ENCODE assay signal across 31 cellular contexts in genomic region chr14:62673014-62673727, GRCh38.
"Had no signal": no experiment of that assay in that cellular context is flagged by ENCODE, and none has a peak within 500 bp of the region (broad histone marks: within the 10 kb centered on the region; RNA-seq: fewer than 3 reads in every experiment).

No MANE protein-coding gene starts in this region.

- H3K9me3 ChIP-seq: gastrocnemius medialis, left lung, mucosa of descending colon, right atrium auricular region, suprapubic skin, transverse colon, vagina had no signal

- H3K4me2 ChIP-seq: neural progenitor cell, smooth muscle cell had no signal

- H3K27me3 Mint-ChIP-seq: dendritic cell treated with granulocyte-macrophage colony-stimulating factor and Interleukin-4, amounts not matched to agents 40 ng/mL and 50 ng/mL, for 4 days; naive B cell; natural killer cell treated with Interleukin-12 subunit alpha and Interleukin-12 subunit beta and Interleukin-15 and Interleukin-18, amount 100 ng/mL, for 72 hours; stimulated activated naive CD8-positive, alpha-beta T cell treated with anti-CD3 and anti-CD28 coated beads, Interleukin-15, amount 100 ng/mL, for 72 hours had no signal

- H3K9ac ChIP-seq: neural progenitor cell, parathyroid adenoma had no signal

- H3K36me3 ChIP-seq: gastrocnemius medialis, left lung, neural progenitor cell, right atrium auricular region, suprapubic skin, transverse colon, vagina had no signal

- ATAC-seq: esophagus mucosa; gastrocnemius medialis; left cardiac atrium; left lung; mucosa of descending colon; natural killer cell treated with Interleukin-12 subunit alpha and Interleukin-12 subunit beta and Interleukin-15 and Interleukin-18, amount 100 ng/mL, for 72 hours; sciatic nerve; stimulated activated naive CD8-positive, alpha-beta T cell treated with anti-CD3 and anti-CD28 coated beads, Interleukin-15, amount 100 ng/mL, for 72 hours had no signal

- H3K27me3 ChIP-seq: gastrocnemius medialis, left lung, neural progenitor cell, right atrium auricular region, suprapubic skin, transverse colon, vagina had no signal

- H3K27ac ChIP-seq: epithelial cell of prostate, gastrocnemius medialis, left lung, neural progenitor cell, parathyroid adenoma, right atrium auricular region, suprapubic skin, transverse colon, vagina had no signal

- H3K9me3 Mint-ChIP-seq: endodermal cell, mesothelial cell of epicardium, neural progenitor cell had no signal

- H3K79me2 ChIP-seq: parathyroid adenoma had no signal

- H3K27ac Mint-ChIP-seq: dendritic cell treated with granulocyte-macrophage colony-stimulating factor and Interleukin-4, amounts not matched to agents 40 ng/mL and 50 ng/mL, for 4 days; endodermal cell; mesothelial cell of epicardium; naive B cell; natural killer cell treated with Interleukin-12 subunit alpha and Interleukin-12 subunit beta and Interleukin-15 and Interleukin-18, amount 100 ng/mL, for 72 hours; neural progenitor cell; progenitor cell of endocrine pancreas; stimulated activated naive CD8-positive, alpha-beta T cell treated with anti-CD3 and anti-CD28 coated beads, Interleukin-15, amount 100 ng/mL, for 72 hours had no signal

- DNase-seq: effector CD8-positive, alpha-beta T cell; endodermal cell; foreskin fibroblast; gastrocnemius medialis; head of caudate nucleus; hippocampal formation; left cardiac atrium; left lung; mesenchymal stem cell; mucosa of descending colon; naive B cell; stimulated activated CD4-positive, alpha-beta T cell treated with anti-CD3 and anti-CD28 coated beads, Interleukin-12 subunit alpha, Interleukin-12 subunit beta, amount 100 ng/mL, for 4 hours; stimulated activated CD4-positive, alpha-beta T cell treated with anti-CD3 and anti-CD28 coated beads, Interleukin-1b, Interleukin-23, amount 100 ng/mL, for 48 hours; stimulated activated CD4-positive, alpha-beta T cell treated with anti-CD3 and anti-CD28 coated beads, Interleukin-4, amount 100 ng/mL, for 1 hour; stimulated activated CD8-positive, alpha-beta memory T cell treated with anti-CD3 and anti-CD28 coated beads, Interleukin-4, amount 100 ng/mL, for 48 hours; stimulated activated naive CD4-positive, alpha-beta T cell; stimulated activated naive CD8-positive, alpha-beta T cell treated with anti-CD3 and anti-CD28 coated beads, Interleukin-15, amount 100 ng/mL, for 72 hours; transverse colon had no signal

- H3K36me3 Mint-ChIP-seq: mesothelial cell of epicardium; naive B cell; natural killer cell treated with Interleukin-12 subunit alpha and Interleukin-12 subunit beta and Interleukin-15 and Interleukin-18, amount 100 ng/mL, for 72 hours; neural progenitor cell had no signal

- H3K4me1 ChIP-seq: gastrocnemius medialis, left lung, parathyroid adenoma, right atrium auricular region, suprapubic skin, transverse colon had no signal

- H3K4me3 ChIP-seq: gastrocnemius medialis, left lung, mucosa of descending colon, neural progenitor cell, right atrium auricular region, smooth muscle cell, suprapubic skin, transverse colon, vagina had no signal

- H3K4me1 Mint-ChIP-seq: naive B cell; stimulated activated naive CD8-positive, alpha-beta T cell treated with anti-CD3 and anti-CD28 coated beads, Interleukin-15, amount 100 ng/mL, for 72 hours had no signal

- H3K4me3 Mint-ChIP-seq: dendritic cell treated with granulocyte-macrophage colony-stimulating factor and Interleukin-4, amounts not matched to agents 40 ng/mL and 50 ng/mL, for 4 days; endodermal cell; mesothelial cell of epicardium; naive B cell; natural killer cell treated with Interleukin-12 subunit alpha and Interleukin-12 subunit beta and Interleukin-15 and Interleukin-18, amount 100 ng/mL, for 72 hours; neural progenitor cell; stimulated activated naive CD8-positive, alpha-beta T cell treated with anti-CD3 and anti-CD28 coated beads, Interleukin-15, amount 100 ng/mL, for 72 hours had no signal

- H2AFZ ChIP-seq: neural progenitor cell, parathyroid adenoma had no signal
